33 cellular contexts compared by ENCODE assay signal in the genomic region with DNA sequence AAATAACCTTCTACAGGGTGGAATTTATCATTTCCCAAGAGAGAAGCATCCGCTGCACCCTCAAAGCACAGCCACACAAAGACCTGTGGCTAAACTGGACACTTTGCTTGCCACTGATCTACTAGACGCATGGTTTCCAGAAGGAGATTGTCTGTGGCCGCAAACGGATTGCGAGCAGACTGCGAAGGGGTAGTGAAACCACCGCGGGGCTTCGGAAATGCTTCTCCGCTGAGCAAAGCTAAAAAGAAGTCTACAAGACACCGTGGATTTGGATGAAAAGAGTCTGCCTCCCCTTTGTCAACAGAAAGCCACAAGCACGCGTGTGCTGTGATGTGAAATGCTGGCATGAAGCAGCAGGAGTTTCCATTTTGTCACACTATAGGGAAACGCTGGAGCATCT.
DNase-seq lines count a peak whose midpoint lies in the region; ATAC-seq, FAIRE-seq and TF ChIP-seq lines count a peak whose summit lies in the region.
"Had no signal": no experiment of that assay in that cellular context is flagged by ENCODE, and none has a peak within 500 bp of the region (broad histone marks: within the 10 kb centered on the region; RNA-seq: fewer than 3 reads in every experiment).

No MANE protein-coding gene starts in this region.

- POLR2A ChIA-PET in K562 (lab: Yijun Ruan, JAX), result interaction anchor here (0.6 to 2.9 kb wide), 2 partner anchors 9 to 14 kb away, joined by 3 to 10 read pairs; no protein-coding TSS in a partner anchor

- peaks cover 0 to 3% (median 0%) of the 10 kb centered on the region in 9 donors for H3K27me3 ChIP-seq in heart left ventricle
- H3K27me3 ChIP-seq in K562 (ENCODE audit: control insufficient read depth in 2 of 2, insufficient read depth in 2 of 2, low read length in 2 of 2), result no peaks in the 10 kb centered on the region
- H3K27me3 ChIP-seq in neural progenitor cell, result no peaks in the 10 kb centered on the region
- H3K27me3 ChIP-seq: BE2C, hepatocyte, right lobe of liver, vagina had no signal

- no peak overlapping the region for H3K4me3 ChIP-seq in heart left ventricle
- H3K4me3 ChIP-seq in K562, result no peak overlapping the region
- H3K4me3 ChIP-seq in neural progenitor cell, result no peak overlapping the region
- H3K4me3 ChIP-seq: dorsolateral prefrontal cortex, esophagus squamous epithelium, hepatocyte, right lobe of liver, thoracic aorta, vagina had no signal

- H3K9ac ChIP-seq in K562 (ENCODE audit: insufficient read depth in 1 of 2, low read depth in 2 of 2, low read length in 2 of 2), result peak overlapping the region in 1 of 2 experiments; percentile 31; a peak in 1 of 4 replicates
- no peak overlapping the region for H3K9ac ChIP-seq in neural progenitor cell

- no peaks in the 10 kb centered on the region for H3F3A ChIP-seq in neural progenitor cell (ENCODE audit: low read depth)

- no TSS peak for BruUV-seq in K562 (replicated peaks; lab: Mats Ljungman, UMichigan)

- FAIRE-seq in K562 (lab: Jason Lieb, UNC), result no peak
- FAIRE-seq: A204.1, GM19239 had no signal

- H3K4me2 ChIP-seq in K562 (ENCODE audit: insufficient read depth, low read length) (no peak overlapping the region; the same call in 1 of the 2 replicates), neural progenitor cell (no peak overlapping the region)
- H3K4me2 ChIP-seq: hepatocyte had no signal

- H3K79me2 ChIP-seq in K562 (ENCODE audit: control insufficient read depth, insufficient read depth, low read length) (no peaks in the 10 kb centered on the region), neural progenitor cell (ENCODE audit: low read depth) (no peaks in the 10 kb centered on the region)
- H3K79me2 ChIP-seq: hepatocyte had no signal

- TF ChIP-seq CTCF in heart left ventricle (IDR thresholded peaks at IDR 0.05), result no peak
- TF ChIP-seq CTCF in K562 (IDR thresholded peaks at IDR 0.05 in 2 of 3, conservative IDR thresholded peaks at IDR 0.05 in 1 of 3; ENCODE audit: insufficient read depth in 2 of 3, low read depth in 1 of 3, low read length in 3 of 3), result no peak
- TF ChIP-seq CTCF in neural progenitor cell (IDR thresholded peaks at IDR 0.05), result no peak

- H4K20me1 ChIP-seq in K562 (replicated peaks; ENCODE audit: control insufficient read depth, insufficient read depth, low read length) (no peaks in the 10 kb centered on the region), neural progenitor cell (ENCODE audit: low read depth) (no peaks in the 10 kb centered on the region)

- DNase-seq in cardiac septum (ENCODE audit: low spot score), result peak; percentile 65
- DNase-seq in heart left ventricle, result no peak
- peak; percentile 97 for DNase-seq in MV-4-11 (lab: John Stamatoyannopoulos, UW)
- no peak for DNase-seq in K562 (ENCODE audit: extremely low read depth in 1 of 4, low spot score in 3 of 4)
- DNase-seq in neural progenitor cell (ENCODE audit: low spot score), result no peak
- no peak for DNase-seq in NCI-H2081 treated with DMSO at 0.1 percent for 48 hours (lab: John Stamatoyannopoulos, UW)
- DNase-seq in GM03348 (ENCODE audit: low spot score), result no peak
- no peak for DNase-seq in AG20443 (ENCODE audit: low spot score)
- DNase-seq: activated CD4-positive, alpha-beta T cell treated with anti-CD3 and anti-CD28 coated beads for 36 hours; activated CD8-positive, alpha-beta T cell treated with anti-CD3 and anti-CD28 coated beads, Interleukin-2, amount 10 ng/mL, durations not matched to agents 7 days and 5 days; activated naive CD4-positive, alpha-beta T cell treated with anti-CD3 and anti-CD28 coated beads, Interleukin-2, amount 50 U/mL, for 16 hours; BE2C; EL; esophagus squamous epithelium; foreskin melanocyte; kidney glomerular epithelial cell; mammary epithelial cell; NCI-H1417; NCI-H2029 treated with DMSO at 0.1 percent for 48 hours; NCI-H2227 treated with DMSO at 0.1 percent for 48 hours; NCI-H526 treated with DMSO at 0.1 percent for 48 hours; right lobe of liver; stimulated activated CD4-positive, alpha-beta T cell treated with anti-CD3 and anti-CD28 coated beads, Interleukin-2, amount 100 ng/mL, for 48 hours; stimulated activated naive CD8-positive, alpha-beta T cell treated with anti-CD3 and anti-CD28 coated beads, Interleukin-15, amount 100 ng/mL, for 72 hours had no signal

- peaks cover 2% of the 10 kb centered on the region for H3K9me1 ChIP-seq in K562 (ENCODE audit: control insufficient read depth, insufficient read depth, low read length)

- H3K36me3 ChIP-seq in heart left ventricle (no peaks in the 10 kb centered on the region), K562 (ENCODE audit: control insufficient read depth, insufficient read depth, low read length) (no peaks in the 10 kb centered on the region), neural progenitor cell (no peaks in the 10 kb centered on the region)
- H3K36me3 ChIP-seq: BE2C, esophagus squamous epithelium, right lobe of liver, thoracic aorta, vagina had no signal

- no peak overlapping the region for H3K4me3 Mint-ChIP-seq in neural progenitor cell
- H3K4me3 Mint-ChIP-seq: activated CD4-positive, alpha-beta T cell treated with anti-CD3 and anti-CD28 coated beads for 36 hours; activated CD8-positive, alpha-beta T cell treated with anti-CD3 and anti-CD28 coated beads, Interleukin-2, amount 10 ng/mL, durations not matched to agents 7 days and 5 days; activated T-helper 17 cell treated with anti-CD3 and anti-CD28 coated beads, Interleukin-2, amount 50 U/mL, for 72 hours; brain; stimulated activated naive CD8-positive, alpha-beta T cell treated with anti-CD3 and anti-CD28 coated beads, Interleukin-15, amount 100 ng/mL, for 72 hours; T-helper 2 cell treated with Interferon-gamma antibody and Interleukin-4, amounts not matched to agents 5 μg/mL and 100 μg/mL, for 36 hours had no signal

- TF ChIP-seq EP300 in K562 (IDR thresholded peaks at IDR 0.05; ENCODE audit: low read length), result no peak

- no peaks in the 10 kb centered on the region for H3K36me3 Mint-ChIP-seq in neural progenitor cell
- H3K36me3 Mint-ChIP-seq: brain had no signal

- peak overlapping the region; percentile 51 for H3K27ac Mint-ChIP-seq in neural progenitor cell
- H3K27ac Mint-ChIP-seq: activated CD4-positive, alpha-beta T cell treated with anti-CD3 and anti-CD28 coated beads for 36 hours; activated CD8-positive, alpha-beta T cell treated with anti-CD3 and anti-CD28 coated beads, Interleukin-2, amount 10 ng/mL, durations not matched to agents 7 days and 5 days; activated T-helper 17 cell treated with anti-CD3 and anti-CD28 coated beads, Interleukin-2, amount 50 U/mL, for 72 hours; brain; T-helper 2 cell treated with Interferon-gamma antibody and Interleukin-4, amounts not matched to agents 5 μg/mL and 100 μg/mL, for 36 hours had no signal

- H3K9me3 Mint-ChIP-seq in neural progenitor cell, result no peaks in the 10 kb centered on the region
- H3K9me3 Mint-ChIP-seq: activated T-helper 17 cell treated with anti-CD3 and anti-CD28 coated beads, Interleukin-2, amount 50 U/mL, for 72 hours; brain; stimulated activated naive CD8-positive, alpha-beta T cell treated with anti-CD3 and anti-CD28 coated beads, Interleukin-15, amount 100 ng/mL, for 72 hours; T-helper 2 cell treated with Interferon-gamma antibody and Interleukin-4, amounts not matched to agents 5 μg/mL and 100 μg/mL, for 36 hours had no signal

- H3K4me1 Mint-ChIP-seq in neural progenitor cell, result peaks cover 21% of the 10 kb centered on the region

- intact Hi-C loops in cardiac septum (cut with DNase I), result loop anchor here (5.0 kb wide), 3 partner anchors 43 to 153 kb away; a partner anchor contains a TSS
- intact Hi-C loops in heart left ventricle (cut with DNase I), result loop anchor here in 8 of 10 donors (5.0 kb wide), 4 partner anchors 43 to 98 kb away; a partner anchor contains a TSS
- intact Hi-C loops in K562 (cut with micrococcal nuclease), result loop anchor here (5.0 kb wide), 1 partner anchor 238 kb away; no protein-coding TSS in a partner anchor

- CTCF ChIA-PET in K562 (lab: Yijun Ruan, JAX; ENCODE audit: low intra/inter-chr PET ratio), result no interaction called here

- TF ChIP-seq POLR2A in heart left ventricle (IDR thresholded peaks at IDR 0.05) (no peak), K562 (conservative IDR thresholded peaks at IDR 0.05) (no peak)

- H3K4me1 ChIP-seq in heart left ventricle (peaks cover 0 to 56% (median 29%) of the 10 kb centered on the region in 12 donors), K562 (replicated peaks in 1 of 2; ENCODE audit: control insufficient read depth in 2 of 2, insufficient read depth in 2 of 2, low read length in 2 of 2) (peaks cover 39% of the 10 kb centered on the region in 2 experiments), neural progenitor cell (peaks cover 9% of the 10 kb centered on the region)
- H3K4me1 ChIP-seq: BE2C had no signal

- 90 to 100% (median 94%) methylated on average over 14 of the region's 14 CpGs for WGBS in heart left ventricle, 4 donors
- WGBS in K562 (ENCODE audit: insufficient coverage, low coverage, missing lambda C conversion rate), result 87% methylated on average over 14 of the region's 14 CpGs

- H3K27ac ChIP-seq in heart left ventricle (peak overlapping the region in 5 of 12 donors; percentile 85 to 88 (median 86)), K562 (ENCODE audit: extremely low read depth, low read depth, low read length) (no peak overlapping the region), neural progenitor cell (no peak overlapping the region)
- H3K27ac ChIP-seq: esophagus squamous epithelium, hepatocyte, right lobe of liver, thoracic aorta, vagina had no signal

- H2AFZ ChIP-seq in K562 (ENCODE audit: low read depth, low read length), result peak overlapping the region; percentile 69; the same call in 1 of the 2 replicates
- H2AFZ ChIP-seq in neural progenitor cell (replicated peaks), result no peak overlapping the region
- H2AFZ ChIP-seq: hepatocyte had no signal

- TF ChIP-seq RAD21 in K562 (CRISPR knock-in tag; conservative IDR thresholded peaks at IDR 0.05 in 1 of 2, IDR thresholded peaks at IDR 0.05 in 1 of 2), result no peak

- no peak for ATAC-seq in heart left ventricle
- ATAC-seq in K562, result no peak
- ATAC-seq: activated CD4-positive, alpha-beta T cell treated with anti-CD3 and anti-CD28 coated beads for 36 hours; activated CD8-positive, alpha-beta T cell treated with anti-CD3 and anti-CD28 coated beads, Interleukin-2, amount 10 ng/mL, durations not matched to agents 7 days and 5 days; activated T-helper 17 cell treated with anti-CD3 and anti-CD28 coated beads, Interleukin-2, amount 50 U/mL, for 72 hours; right lobe of liver; stimulated activated naive CD8-positive, alpha-beta T cell treated with anti-CD3 and anti-CD28 coated beads, Interleukin-15, amount 100 ng/mL, for 72 hours had no signal

- peaks cover 7% of the 10 kb centered on the region for H3K27me3 Mint-ChIP-seq in neural progenitor cell (ENCODE audit: insufficient read depth, low read depth)

- no peaks in the 10 kb centered on the region for H3K9me3 ChIP-seq in heart left ventricle
- no peaks in the 10 kb centered on the region for H3K9me3 ChIP-seq in K562 (replicated peaks; ENCODE audit: control insufficient read depth, insufficient read depth, low read depth, low read length)
- H3K9me3 ChIP-seq in neural progenitor cell (ENCODE audit: low read depth), result no peaks in the 10 kb centered on the region
- H3K9me3 ChIP-seq: BE2C, esophagus squamous epithelium, right lobe of liver, thoracic aorta, vagina had no signal

- in situ Hi-C loops in K562 (cut with MboI), result no loop called here

TF ChIP-seq in K562, 482 proteins besides CTCF, POLR2A, EP300 and RAD21 (continues in another document):
- no peak for TF ChIP-seq XRCC5 (IDR thresholded peaks at IDR 0.05; ENCODE audit: low read depth, low read length)
- no peak for TF ChIP-seq JUNB (CRISPR knock-in tag; conservative IDR thresholded peaks at IDR 0.05)

Comparison
In these comparisons a context has a peak if more than half of its experiments do, and no peak if none do; other contexts are left out.
1. DNase-seq: peak in cardiac septum (single experiment) and MV-4-11 (single experiment); none in heart left ventricle (0 of 5), K562 (0 of 4), neural progenitor cell (single experiment), NCI-H2081 treated with DMSO at 0.1 percent for 48 hours (single experiment), GM03348 (single experiment) and AG20443 (single experiment).